Comparison of ENCODE assay signal across 1 cellular context in genomic region chr15:40106203-40107161, GRCh38.
TF ChIP-seq lines count a peak whose summit lies in the region.

No MANE protein-coding gene starts in this region.

TF ChIP-seq in GM12878, 131 proteins besides CTCF, POLR2A, EP300 and RAD21 (continued from another document):
- TF ChIP-seq REST (IDR thresholded peaks at IDR 0.05; ENCODE audit: low read depth, low read length) (no peak), TAF1 (IDR thresholded peaks at IDR 0.05; ENCODE audit: borderline replicate concordance, low read depth, low read length) (peak; percentile 25; the same call in 1 of the 2 replicates), NKRF (conservative IDR thresholded peaks at IDR 0.05) (no peak), TCF7 (IDR thresholded peaks at IDR 0.05; ENCODE audit: borderline replicate concordance) (no peak), MTA2 (IDR thresholded peaks at IDR 0.05; ENCODE audit: low read depth) (peak; percentile 63), SKIL (IDR thresholded peaks at IDR 0.05; ENCODE audit: low read depth, poor library complexity, severe bottlenecking) (no peak), NFIC (IDR thresholded peaks at IDR 0.05; ENCODE audit: low read depth, low read length) (no peak), CEBPB (IDR thresholded peaks at IDR 0.05; ENCODE audit: borderline replicate concordance in 1 of 2, low read depth in 2 of 2, low read length in 2 of 2) (peak in 1 of 2 experiments; percentile 46; a peak in 1 of 4 replicates), POLR2AphosphoS2 (IDR thresholded peaks at IDR 0.05; ENCODE audit: low read depth, low read length) (peak; percentile 25; the same call in 1 of the 2 replicates), DPF2 (IDR thresholded peaks at IDR 0.05) (peak; percentile 76), ZBTB11 (CRISPR knock-in tag; IDR thresholded peaks at IDR 0.05) (no peak), ELK1 (IDR thresholded peaks at IDR 0.05; ENCODE audit: low read depth, low read length) (no peak), JUNB (IDR thresholded peaks at IDR 0.05) (peak; percentile 49; the same call in 1 of the 2 replicates), RELB (IDR thresholded peaks at IDR 0.05; ENCODE audit: low read depth) (0 out of 2 replicates have a peak, but pooled peaks have one; percentile 51), BCL11A (IDR thresholded peaks at IDR 0.05; ENCODE audit: low read depth, low read length) (0 out of 2 replicates have a peak, but pooled peaks have one; percentile 5), ZNF384 (IDR thresholded peaks at IDR 0.05; ENCODE audit: borderline replicate concordance, low read depth, low read length) (no peak), CBX5 (IDR thresholded peaks at IDR 0.05; ENCODE audit: low read depth) (no peak), SP1 (IDR thresholded peaks at IDR 0.05; ENCODE audit: low read depth, low read length) (no peak)
TF ChIP-seq in GM12878: peak in this region for 29.
